Comparison of ENCODE assay signal across 8 cellular contexts in the genomic region with DNA sequence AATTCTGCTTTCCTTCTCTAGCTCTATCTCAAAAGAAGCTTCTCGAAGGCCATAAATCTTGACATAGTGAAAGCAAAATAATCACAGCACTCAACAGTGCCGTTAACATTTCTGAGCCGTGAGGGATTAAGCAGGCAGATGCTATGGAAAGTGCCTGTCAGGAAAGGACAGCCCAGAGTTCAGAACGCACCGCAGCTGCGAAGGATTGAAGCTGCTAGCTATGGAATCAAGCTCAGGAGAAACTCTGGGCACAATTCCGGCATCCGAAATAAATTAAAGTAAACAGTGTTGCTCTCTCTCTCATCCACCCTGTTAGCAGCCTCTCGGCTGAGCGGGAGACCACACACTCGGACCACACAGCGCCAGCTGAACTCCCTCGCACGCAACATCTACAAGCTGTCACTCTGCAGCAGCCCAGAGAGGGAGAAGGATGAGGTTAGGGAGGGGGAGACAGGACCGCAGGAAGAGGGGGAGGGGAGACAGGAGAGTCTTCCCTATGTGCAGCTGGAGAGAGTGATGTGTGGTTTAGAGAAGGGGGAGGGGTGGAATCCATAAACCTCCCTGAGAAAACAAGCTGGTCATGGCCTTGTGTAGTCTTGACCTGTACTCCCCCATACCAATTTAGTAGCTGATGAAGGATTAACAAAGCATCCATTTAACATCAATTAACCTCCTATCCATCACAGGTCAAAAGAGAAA. TPM values are rescaled to one million over a fixed set of nuclear protein-coding genes. Genes with fewer than 3 reads are reported as not detected.
DNase-seq lines count a peak whose midpoint lies in the region; ATAC-seq and TF ChIP-seq lines count a peak whose summit lies in the region.

No MANE protein-coding gene starts in this region.

- H3K27me3 ChIP-seq in muscle layer of colon (ENCODE audit: control insufficient read depth in 1 of 2, insufficient read depth in 2 of 2, low read length in 2 of 2) (no peaks in the 10 kb centered on the region), mammary epithelial cell (ENCODE audit: insufficient read depth, low read length) (no peaks in the 10 kb centered on the region)

- no peaks in the 10 kb centered on the region for H3K9me3 ChIP-seq in muscle layer of colon (ENCODE audit: low read length)
- H3K9me3 ChIP-seq in mammary epithelial cell (replicated peaks; ENCODE audit: insufficient read depth, low read length) = no peaks in the 10 kb centered on the region

- H3K9me3 Mint-ChIP-seq in activated CD4-positive, alpha-beta T cell treated with anti-CD3 and anti-CD28 coated beads for 36 hours (ENCODE audit: low read depth) = no peaks in the 10 kb centered on the region

- BruUV-seq in mammary epithelial cell (replicated peaks; lab: Mats Ljungman, UMichigan) = no TSS peak

- H3K27ac ChIP-seq in coronary artery = no peak overlapping the region
- peak overlapping the region; percentile 74 for H3K27ac ChIP-seq in muscle layer of colon (ENCODE audit: low read depth, low read length)
- no peak overlapping the region for H3K27ac ChIP-seq in mammary epithelial cell (ENCODE audit: insufficient read depth, low read depth, low read length)

- H2AFZ ChIP-seq in mammary epithelial cell (ENCODE audit: low read depth, low read length) = no peak overlapping the region

- peak overlapping the region; percentile 38 for H3K4me3 Mint-ChIP-seq in activated CD4-positive, alpha-beta T cell treated with anti-CD3 and anti-CD28 coated beads for 36 hours

- peaks cover 87% of the 10 kb centered on the region for H3K79me2 ChIP-seq in mammary epithelial cell (ENCODE audit: insufficient read depth, low read length)

- no peaks in the 10 kb centered on the region for H3K36me3 ChIP-seq in muscle layer of colon (ENCODE audit: insufficient read depth, low read length)
- peaks cover 6% of the 10 kb centered on the region for H3K36me3 ChIP-seq in mammary epithelial cell (ENCODE audit: insufficient read depth, low read length)

- intact Hi-C loops in activated CD4-positive, alpha-beta T cell treated with anti-CD3 and anti-CD28 coated beads for 36 hours (cut with DNase I, micrococcal nuclease) = loop anchor here (1.0 to 10.0 kb wide), 6 partner anchors 8 to 495 kb away; no protein-coding TSS in a partner anchor
- intact Hi-C loops in mammary epithelial cell (cut with micrococcal nuclease) = no loop called here

- DNase-seq in activated CD4-positive, alpha-beta T cell treated with anti-CD3 and anti-CD28 coated beads for 36 hours = peak; percentile 46
- no peak for DNase-seq in activated CD4-positive, alpha-beta T cell treated with anti-CD3 and anti-CD28 coated beads, Interleukin-2, amount 50 U/mL, for 4 hours
- peak; percentile 89 for DNase-seq in NCI-H2227 treated with DMSO at 0.1 percent for 48 hours (lab: John Stamatoyannopoulos, UW)
- no peak for DNase-seq in coronary artery (ENCODE audit: low spot score)
- DNase-seq in mammary epithelial cell = no peak
- DNase-seq in activated CD8-positive, alpha-beta memory T cell treated with anti-CD3 and anti-CD28 coated beads for 24 hours = no peak
- no peak for DNase-seq in activated CD4-positive, alpha-beta T cell treated with anti-CD3 and anti-CD28 coated beads, Interleukin-2, amount 50 U/mL, for 1 hour

- H3K9ac ChIP-seq in muscle layer of colon (ENCODE audit: low read length) (no peak overlapping the region), mammary epithelial cell (ENCODE audit: insufficient read depth, low read length) (no peak overlapping the region)

- H3K4me1 ChIP-seq in muscle layer of colon (ENCODE audit: insufficient read depth, low read length) = peaks cover 32% of the 10 kb centered on the region
- H3K4me1 ChIP-seq in mammary epithelial cell (ENCODE audit: insufficient read depth, low read length) = peaks cover 21% of the 10 kb centered on the region

- peaks cover 53% of the 10 kb centered on the region for H3K4me1 Mint-ChIP-seq in activated CD4-positive, alpha-beta T cell treated with anti-CD3 and anti-CD28 coated beads for 36 hours

- in situ Hi-C loops in mammary epithelial cell (cut with MboI; ENCODE audit: low sequenced_read_pairs in 2 of 2) = no loop called here

- H3K27ac Mint-ChIP-seq in activated CD4-positive, alpha-beta T cell treated with anti-CD3 and anti-CD28 coated beads for 36 hours = peak overlapping the region; percentile 61

- peaks cover 20% of the 10 kb centered on the region for H3K36me3 Mint-ChIP-seq in activated CD4-positive, alpha-beta T cell treated with anti-CD3 and anti-CD28 coated beads for 36 hours (ENCODE audit: low read depth)

- no peaks in the 10 kb centered on the region for H3K27me3 Mint-ChIP-seq in activated CD4-positive, alpha-beta T cell treated with anti-CD3 and anti-CD28 coated beads for 36 hours

- peak; percentile 7 for ATAC-seq in activated CD4-positive, alpha-beta T cell treated with anti-CD3 and anti-CD28 coated beads for 36 hours

- 98% methylated on average over 13 of the region's 15 CpGs for WGBS in mammary epithelial cell (ENCODE audit: low coverage, missing lambda C conversion rate)

- TF ChIP-seq CTCF in coronary artery (IDR thresholded peaks at IDR 0.05) (no peak), mammary epithelial cell (conservative IDR thresholded peaks at IDR 0.05 in 1 of 2, IDR thresholded peaks at IDR 0.05 in 1 of 2; ENCODE audit: extremely low read depth in 1 of 2, insufficient read depth in 1 of 2, low read depth in 1 of 2, low read length in 2 of 2) (no peak)

- H3K4me3 ChIP-seq in coronary artery (peak overlapping the region; percentile 59), muscle layer of colon (ENCODE audit: low read depth in 1 of 2, low read length in 2 of 2) (peak overlapping the region; percentile 6 to 46), mammary epithelial cell (replicated peaks in 1 of 3; ENCODE audit: insufficient read depth in 1 of 3, low read depth in 2 of 3, low read length in 3 of 3) (no peak overlapping the region)

- CTCF ChIA-PET in activated CD4-positive, alpha-beta T cell treated with anti-CD3 and anti-CD28 coated beads for 36 hours (lab: Charles Lee) = interaction anchor here (0.7 to 2.2 kb wide), 14 partner anchors 10 to 366 kb away, joined by 3 to 11 read pairs (median 4); no protein-coding TSS in a partner anchor
- CTCF ChIA-PET in mammary epithelial cell (lab: Charles Lee; ENCODE audit: low non-redundant PET) = no interaction called here

- H3K4me2 ChIP-seq in mammary epithelial cell (ENCODE audit: insufficient read depth, low read depth, low read length) = no peak overlapping the region

- POLR2A ChIA-PET in activated CD4-positive, alpha-beta T cell treated with anti-CD3 and anti-CD28 coated beads for 36 hours (lab: Charles Lee) = interaction anchor here (0.7 to 0.9 kb wide), 2 partner anchors 31 to 489 kb away, joined by 3 to 5 read pairs; no protein-coding TSS in a partner anchor

- no peaks in the 10 kb centered on the region for H4K20me1 ChIP-seq in mammary epithelial cell (ENCODE audit: insufficient read depth, low read length)

- dilution Hi-C loops in mammary epithelial cell (cut with HindIII; ENCODE audit: low sequenced_read_pairs) = no loop called here

RNA-seq across cellular contexts. Expression of gene EXOC2, which starts 9.0 kb away (rescaled TPM):
- 10 to 100 TPM; 31.9 to 38.9 TPM for total RNA-seq in activated CD4-positive, alpha-beta T cell treated with anti-CD3 and anti-CD28 coated beads for 36 hours
- total RNA-seq in mammary epithelial cell = 10 to 100 TPM; 23.2 to 31.3 TPM
- 12.6 TPM for polyA plus RNA-seq in mammary epithelial cell
- polyA minus RNA-seq in mammary epithelial cell = 32.2 TPM

RNA-seq across cellular contexts. Expression of gene HUS1B, which starts 27.0 kb away (rescaled TPM):
- under 1 TPM; 0.42 to 0.87 TPM for total RNA-seq in activated CD4-positive, alpha-beta T cell treated with anti-CD3 and anti-CD28 coated beads for 36 hours
- 1 to 10 TPM; 1.0 to 1.5 TPM for total RNA-seq in mammary epithelial cell
- polyA plus RNA-seq in mammary epithelial cell = 0.17 TPM
- not detected for polyA minus RNA-seq in mammary epithelial cell

Comparison
In these comparisons a context has a peak if more than half of its experiments do, and no peak if none do; other contexts are left out.
1. DNase-seq: peak in activated CD4-positive, alpha-beta T cell treated with anti-CD3 and anti-CD28 coated beads for 36 hours (single experiment) and NCI-H2227 treated with DMSO at 0.1 percent for 48 hours (single experiment); none in activated CD4-positive, alpha-beta T cell treated with anti-CD3 and anti-CD28 coated beads, Interleukin-2, amount 50 U/mL, for 4 hours (0 of 2), coronary artery (single experiment), mammary epithelial cell (single experiment), activated CD8-positive, alpha-beta memory T cell treated with anti-CD3 and anti-CD28 coated beads for 24 hours (single experiment) and activated CD4-positive, alpha-beta T cell treated with anti-CD3 and anti-CD28 coated beads, Interleukin-2, amount 50 U/mL, for 1 hour (single experiment).
2. H3K4me3 ChIP-seq: peak in coronary artery (single experiment) and muscle layer of colon (2 of 2); none in mammary epithelial cell (0 of 3).